In genomic region chr17:58242171-58242784, GRCh38 we compare ENCODE assay signal across 21 cellular contexts.
DNase-seq lines count a peak whose midpoint lies in the region; ATAC-seq and TF ChIP-seq lines count a peak whose summit lies in the region.
"Had no signal": no experiment of that assay in that cellular context is flagged by ENCODE, and none has a peak within 500 bp of the region (broad histone marks: within the 10 kb centered on the region; RNA-seq: fewer than 3 reads in every experiment).

No MANE protein-coding gene starts in this region.

- TF ChIP-seq CTCF in GM12865 (IDR thresholded peaks at IDR 0.05; ENCODE audit: insufficient read depth, low read depth, low read length, missing control alignments) (no peak), OCI-LY3 (IDR thresholded peaks at IDR 0.05; ENCODE audit: low read depth, low read length) (no peak)

- H3K4me1 ChIP-seq in OCI-LY3 (ENCODE audit: low read length), result peaks cover 15% of the 10 kb centered on the region
- H3K4me1 ChIP-seq: body of pancreas had no signal

- peaks cover 9% of the 10 kb centered on the region; the same call in 1 of the 2 replicates for H4K20me1 ChIP-seq in OCI-LY3 (ENCODE audit: insufficient read depth, low read length)

- no peaks in the 10 kb centered on the region for H3K79me2 ChIP-seq in OCI-LY3 (ENCODE audit: low read length)

- H3K4me2 ChIP-seq in OCI-LY3 (ENCODE audit: low read length), result peak overlapping the region; percentile 12
- H3K4me2 ChIP-seq: KMS-11 had no signal

- H3K9ac ChIP-seq in OCI-LY3 (ENCODE audit: low read length), result no peak overlapping the region
- H3K9ac ChIP-seq: GM23248, KMS-11 had no signal

- H3K9me3 ChIP-seq in OCI-LY3 (ENCODE audit: insufficient read depth, low read length), result no peaks in the 10 kb centered on the region
- H3K9me3 ChIP-seq: body of pancreas, spleen had no signal

- H3K27me3 ChIP-seq in OCI-LY3 (ENCODE audit: low read depth, low read length), result peaks cover 95% of the 10 kb centered on the region
- H3K27me3 ChIP-seq: body of pancreas had no signal

- H2AFZ ChIP-seq in OCI-LY3 (ENCODE audit: low read depth, low read length), result no peak overlapping the region
- H2AFZ ChIP-seq: GM23248 had no signal

- ATAC-seq in HG02588 (IDR thresholded peaks at IDR 0.05; ENCODE audit: unreplicated experiment), result no peak
- ATAC-seq in HG02885 (IDR thresholded peaks at IDR 0.05; ENCODE audit: poor library complexity, unreplicated experiment), result no peak
- no peak for ATAC-seq in HG02884 (IDR thresholded peaks at IDR 0.05; ENCODE audit: unreplicated experiment)
- ATAC-seq: body of pancreas, esophagus mucosa, Panc1, SK-N-SH treated with all-trans-retinoic acid at 6 μM for 48 hours had no signal

- H3K4me3 ChIP-seq in GM12865 (ENCODE audit: low read depth, low read length) (no peak overlapping the region), OCI-LY3 (ENCODE audit: low read length) (no peak overlapping the region)
- H3K4me3 ChIP-seq: body of pancreas, GM23248, spleen had no signal

- no peaks in the 10 kb centered on the region for H3K36me3 ChIP-seq in OCI-LY3 (replicated peaks; ENCODE audit: low read depth, low read length)
- H3K36me3 ChIP-seq: spleen had no signal

- peak; percentile 50 to 63 for DNase-seq in activated CD4-positive, alpha-beta T cell treated with anti-CD3 and anti-CD28 coated beads, Interleukin-2, amount 50 U/mL, for 48 hours
- no peak for DNase-seq in activated CD4-positive, alpha-beta T cell treated with anti-CD3 and anti-CD28 coated beads for 1 hour
- DNase-seq in GM12865 (ENCODE audit: low read depth) (peak; percentile 17), iPS-NIHi11 (ENCODE audit: low spot score) (peak; percentile 52)
- DNase-seq: activated CD4-positive, alpha-beta T cell treated with anti-CD3 and anti-CD28 coated beads, Interleukin-2, amount 50 U/mL, for 4 hours; activated gamma-delta T cell treated with Interleukin-2 at 50 U/mL for 16 hours; body of pancreas; glutamatergic neuron; GM23248; NCI-H1436 treated with DMSO at 0.1 percent for 48 hours; nephron progenitor cell; spleen; substantia nigra had no signal

- H3K27ac ChIP-seq in OCI-LY3 (ENCODE audit: low read length), result no peak overlapping the region
- H3K27ac ChIP-seq: body of pancreas, GM23248, KMS-11, spleen had no signal
